Comparison of ENCODE assay signal across 10 cellular contexts in genomic region chr11:63920870-63921417, GRCh38. TPM values are rescaled to one million over a fixed set of nuclear protein-coding genes. Genes with fewer than 3 reads are reported as not detected.
A peak's percentile ranks its signal among the peaks of the same experiment; 100 is the strongest.
DNase-seq lines count a peak whose midpoint lies in the region; ATAC-seq and TF ChIP-seq lines count a peak whose summit lies in the region.
"Had no signal": no experiment of that assay in that cellular context is flagged by ENCODE, and none has a peak within 500 bp of the region (broad histone marks: within the 10 kb centered on the region; RNA-seq: fewer than 3 reads in every experiment).

No MANE protein-coding gene starts in this region.

- H3K36me3 ChIP-seq in GM23338 (ENCODE audit: insufficient read depth): no peaks in the 10 kb centered on the region
- H3K36me3 ChIP-seq in spleen: no peaks in the 10 kb centered on the region
- H3K36me3 ChIP-seq: HAP-1 had no signal

- peaks cover 26% of the 10 kb centered on the region for H3K27me3 Mint-ChIP-seq in GM23338 (ENCODE audit: insufficient read depth, low read depth, poor library complexity)
- no peaks in the 10 kb centered on the region for H3K27me3 Mint-ChIP-seq in activated CD8-positive, alpha-beta T cell treated with anti-CD3 and anti-CD28 coated beads for 36 hours
- H3K27me3 Mint-ChIP-seq: activated naive CD8-positive, alpha-beta T cell had no signal

- peak overlapping the region; percentile 92 for H3K27ac Mint-ChIP-seq in GM23338
- no peak overlapping the region for H3K27ac Mint-ChIP-seq in activated CD8-positive, alpha-beta T cell treated with anti-CD3 and anti-CD28 coated beads for 36 hours
- H3K27ac Mint-ChIP-seq: activated naive CD8-positive, alpha-beta T cell; stimulated activated naive CD8-positive, alpha-beta T cell treated with anti-CD3 and anti-CD28 coated beads, Interleukin-15, Interleukin-2, amounts not matched to agents 100 ng/mL and 50 ng/mL, for 24 hours had no signal

- TF ChIP-seq CTCF in GM23338 (conservative IDR thresholded peaks at IDR 0.05; ENCODE audit: low read depth in 2 of 2): peak; percentile 92 to 95
- peak; percentile 70 for TF ChIP-seq CTCF in activated CD8-positive, alpha-beta T cell treated with anti-CD3 and anti-CD28 coated beads for 36 hours (IDR thresholded peaks at IDR 0.05)
- TF ChIP-seq CTCF in fibroblast of the aortic adventitia (IDR thresholded peaks at IDR 0.05; ENCODE audit: insufficient read depth, low read length): peak; percentile 50
- TF ChIP-seq CTCF in spleen (IDR thresholded peaks at IDR 0.05 in 8 of 11, conservative IDR thresholded peaks at IDR 0.05 in 3 of 11): peak; percentile 24 to 74 (median 48)

- peak; percentile 94 for DNase-seq in GM23338 (ENCODE audit: low spot score)
- peak; percentile 68 for DNase-seq in activated CD8-positive, alpha-beta T cell treated with anti-CD3 and anti-CD28 coated beads for 36 hours
- DNase-seq in fibroblast of the aortic adventitia (ENCODE audit: low read depth): no peak
- no peak for DNase-seq in spleen

- no peak for TF ChIP-seq POLR2A in spleen (IDR thresholded peaks at IDR 0.05)

- CTCF ChIA-PET in activated CD8-positive, alpha-beta T cell treated with anti-CD3 and anti-CD28 coated beads for 36 hours (lab: Charles Lee): interaction anchor here (1.0 to 3.0 kb wide), 11 partner anchors 9 to 91 kb away, joined by 3 to 25 read pairs (median 4); partner anchors contain the start of gene MARK2

- intact Hi-C loops in activated CD8-positive, alpha-beta T cell treated with anti-CD3 and anti-CD28 coated beads for 36 hours (cut with micrococcal nuclease): loop anchor here (5.0 kb wide), 1 partner anchor 84 kb away; the partner anchor contains the start of gene MARK2
- intact Hi-C loops in spleen (cut with DNase I; ENCODE audit: low total_unique reads): no loop called here

- POLR2A ChIA-PET in activated CD8-positive, alpha-beta T cell treated with anti-CD3 and anti-CD28 coated beads for 36 hours (lab: Charles Lee): interaction anchor here (0.7 to 0.9 kb wide), 2 partner anchors 9 to 16 kb away, joined by 3 read pairs; no protein-coding TSS in a partner anchor

- peaks cover 19% of the 10 kb centered on the region for H3F3A ChIP-seq in GM23338 (replicated peaks; ENCODE audit: low read depth)

- peaks cover 22% of the 10 kb centered on the region for H3K4me1 ChIP-seq in GM23338 (ENCODE audit: insufficient read depth)
- peaks cover 23 to 51% (median 41%) of the 10 kb centered on the region in 6 donors for H3K4me1 ChIP-seq in spleen

- peaks cover 12% of the 10 kb centered on the region; the same call in 2 of the 3 replicates for H3K4me1 Mint-ChIP-seq in GM23338
- H3K4me1 Mint-ChIP-seq in activated CD8-positive, alpha-beta T cell treated with anti-CD3 and anti-CD28 coated beads for 36 hours (ENCODE audit: low read depth): peaks cover 14% of the 10 kb centered on the region

- 45 to 58% (median 47%) methylated on average over 14 to 15 of the region's 15 CpGs for WGBS in spleen, 5 donors

- H4K20me1 ChIP-seq in GM23338 (replicated peaks; ENCODE audit: insufficient read depth): no peaks in the 10 kb centered on the region; the same call in 1 of the 2 replicates

- peaks cover 6% of the 10 kb centered on the region for H3K79me2 ChIP-seq in GM23338 (replicated peaks; ENCODE audit: insufficient read depth)

- H3K9me3 Mint-ChIP-seq in GM23338: peaks cover 9% of the 10 kb centered on the region; the same call in 2 of the 3 replicates
- no peaks in the 10 kb centered on the region for H3K9me3 Mint-ChIP-seq in activated CD8-positive, alpha-beta T cell treated with anti-CD3 and anti-CD28 coated beads for 36 hours
- H3K9me3 Mint-ChIP-seq: stimulated activated naive CD8-positive, alpha-beta T cell treated with anti-CD3 and anti-CD28 coated beads, Interleukin-15, Interleukin-2, amounts not matched to agents 100 ng/mL and 50 ng/mL, for 24 hours had no signal

- H3K36me3 Mint-ChIP-seq in GM23338 (ENCODE audit: low read depth): peaks cover 10% of the 10 kb centered on the region
- no peaks in the 10 kb centered on the region for H3K36me3 Mint-ChIP-seq in activated CD8-positive, alpha-beta T cell treated with anti-CD3 and anti-CD28 coated beads for 36 hours (ENCODE audit: low read depth)
- H3K36me3 Mint-ChIP-seq: activated naive CD8-positive, alpha-beta T cell had no signal

- H3K9me3 ChIP-seq in spleen: no peaks in the 10 kb centered on the region
- H3K9me3 ChIP-seq: HAP-1 had no signal

- ATAC-seq in GM23338 (peak; percentile 9), GM18907 (IDR thresholded peaks at IDR 0.05; ENCODE audit: unreplicated experiment) (no peak), HG03342 (IDR thresholded peaks at IDR 0.05; ENCODE audit: unreplicated experiment) (no peak), GM18861 (IDR thresholded peaks at IDR 0.05; ENCODE audit: unreplicated experiment) (no peak)
- no peak for ATAC-seq in activated CD8-positive, alpha-beta T cell treated with anti-CD3 and anti-CD28 coated beads for 36 hours

- H3K27me3 ChIP-seq in GM23338 (ENCODE audit: insufficient read depth) (peaks cover 3% of the 10 kb centered on the region; the same call in 1 of the 2 replicates), spleen (replicated peaks in 1 of 7) (peaks cover 0 to 44% (median 6%) of the 10 kb centered on the region in 7 donors)

- peak overlapping the region; percentile 100 for H3K27ac ChIP-seq in GM23338 (ENCODE audit: low read depth)
- H3K27ac ChIP-seq in spleen: no peak overlapping the region

- peaks cover 13% of the 10 kb centered on the region for H3K9me2 ChIP-seq in GM23338 (ENCODE audit: insufficient read depth)

- H2AFZ ChIP-seq in GM23338: no peak overlapping the region

- peak overlapping the region; percentile 81 for H3K4me3 Mint-ChIP-seq in GM23338
- H3K4me3 Mint-ChIP-seq in activated CD8-positive, alpha-beta T cell treated with anti-CD3 and anti-CD28 coated beads for 36 hours: no peak overlapping the region
- H3K4me3 Mint-ChIP-seq: activated naive CD8-positive, alpha-beta T cell; stimulated activated naive CD8-positive, alpha-beta T cell treated with anti-CD3 and anti-CD28 coated beads, Interleukin-15, Interleukin-2, amounts not matched to agents 100 ng/mL and 50 ng/mL, for 24 hours had no signal

- peak overlapping the region; percentile 99 for H3K4me2 ChIP-seq in GM23338

- H3K4me3 ChIP-seq in GM23338 (peak overlapping the region; percentile 96), fibroblast of the aortic adventitia (ENCODE audit: low read depth, low read length) (no peak overlapping the region), spleen (no peak overlapping the region)
- H3K4me3 ChIP-seq: HAP-1 had no signal

TF ChIP-seq in GM23338, 12 proteins besides CTCF, POLR2A, EP300 and RAD21 (continues in another document):
- no peak for TF ChIP-seq JUNB (IDR thresholded peaks at IDR 0.05; ENCODE audit: unreplicated experiment)
- TF ChIP-seq STAT1 (IDR thresholded peaks at IDR 0.05; ENCODE audit: unreplicated experiment): no peak
- no peak for TF ChIP-seq EZH2 (IDR thresholded peaks at IDR 0.05; ENCODE audit: low read depth, unreplicated experiment)
- TF ChIP-seq NANOG (IDR thresholded peaks at IDR 0.05; ENCODE audit: borderline replicate concordance): no peak
- no peak for TF ChIP-seq CREB1 (CRISPR knock-in tag; IDR thresholded peaks at IDR 0.05; ENCODE audit: low read depth)

RNA-seq across cellular contexts. Expression of gene RCOR2, which starts 4.0 kb away (rescaled TPM):
- total RNA-seq in GM23338 (2014; rRNA removed; shearing (Covaris generic)): 60.1 and 66.9 TPM in 2 replicates
- polyA plus RNA-seq in GM23338 (2016; fragmentation: Nextera tagmentation; extraction: Ambion mirVana): 4.7 and 5.5 TPM in 2 replicates
- 1 to 10 TPM in 1 of 2 experiments, under 1 TPM in 1; 0.61 to 2.1 TPM for total RNA-seq in activated CD8-positive, alpha-beta T cell treated with anti-CD3 and anti-CD28 coated beads for 36 hours
- 2.9 and 3.3 TPM in 2 replicates for total RNA-seq in fibroblast of the aortic adventitia (ENCODE audit: low replicate concordance)
- total RNA-seq in spleen: under 1 TPM in 5 of 7 donors, not detected in 2; 0.17 to 0.52 (median 0.26) TPM
- under 1 TPM; 0.07 to 0.18 (median 0.10) TPM for polyA plus RNA-seq in spleen

RNA-seq across cellular contexts. Expression of gene NAA40, which starts 17.9 kb away (rescaled TPM):
- total RNA-seq in GM23338 (2014; rRNA removed; shearing (Covaris generic)): 24.6 and 26.8 TPM in 2 replicates
- polyA plus RNA-seq in GM23338 (2016; fragmentation: Nextera tagmentation; extraction: Ambion mirVana): 10.1 and 12.1 TPM in 2 replicates
- 10 to 100 TPM; 18.5 to 20.5 TPM for total RNA-seq in activated CD8-positive, alpha-beta T cell treated with anti-CD3 and anti-CD28 coated beads for 36 hours
- total RNA-seq in fibroblast of the aortic adventitia (ENCODE audit: low replicate concordance): 13.3 and 15.4 TPM in 2 replicates
- 10 to 100 TPM; 27.2 to 45.4 (median 35.9) TPM for total RNA-seq in spleen
- 10 to 100 TPM; 12.1 to 21.4 (median 19.8) TPM for polyA plus RNA-seq in spleen

RNA-seq across cellular contexts. Expression of gene COX8A, which starts 53.5 kb away (rescaled TPM):
- total RNA-seq in GM23338 (2014; rRNA removed; shearing (Covaris generic)): 385 and 427 TPM in 2 replicates
- polyA plus RNA-seq in GM23338 (2016; fragmentation: Nextera tagmentation; extraction: Ambion mirVana) (483 and 516 TPM in 2 replicates), spleen (100 to 1,000 TPM; 340 to 698 (median 481) TPM)
- total RNA-seq in activated CD8-positive, alpha-beta T cell treated with anti-CD3 and anti-CD28 coated beads for 36 hours: 100 to 1,000 TPM; 436 to 497 TPM
- total RNA-seq in fibroblast of the aortic adventitia (ENCODE audit: low replicate concordance) (68.4 and 252 TPM in 2 replicates), spleen (100 to 1,000 TPM; 181 to 531 (median 217) TPM)

Comparison
In these comparisons a context has a peak if more than half of its experiments do, and no peak if none do; other contexts are left out.
1. DNase-seq: peak in GM23338 (single experiment) and activated CD8-positive, alpha-beta T cell treated with anti-CD3 and anti-CD28 coated beads for 36 hours (single experiment); none in fibroblast of the aortic adventitia (single experiment) and spleen (single experiment).
2. RNA of gene RCOR2, which starts 4.0 kb away (total RNA-seq): 60.1 to 66.9 TPM in GM23338; 2.9 to 3.3 TPM in fibroblast of the aortic adventitia, 0.61 to 2.1 TPM in activated CD8-positive, alpha-beta T cell treated with anti-CD3 and anti-CD28 coated beads for 36 hours and 0.17 to 0.52 TPM in spleen; every median in the first group is over 10 times any median in the second.
3. Peak in every context shown above with its lines, with median percentiles within 50 percentile points of each other: CTCF ChIP-seq.